17 cellular contexts compared by ENCODE assay signal in the genomic region with DNA sequence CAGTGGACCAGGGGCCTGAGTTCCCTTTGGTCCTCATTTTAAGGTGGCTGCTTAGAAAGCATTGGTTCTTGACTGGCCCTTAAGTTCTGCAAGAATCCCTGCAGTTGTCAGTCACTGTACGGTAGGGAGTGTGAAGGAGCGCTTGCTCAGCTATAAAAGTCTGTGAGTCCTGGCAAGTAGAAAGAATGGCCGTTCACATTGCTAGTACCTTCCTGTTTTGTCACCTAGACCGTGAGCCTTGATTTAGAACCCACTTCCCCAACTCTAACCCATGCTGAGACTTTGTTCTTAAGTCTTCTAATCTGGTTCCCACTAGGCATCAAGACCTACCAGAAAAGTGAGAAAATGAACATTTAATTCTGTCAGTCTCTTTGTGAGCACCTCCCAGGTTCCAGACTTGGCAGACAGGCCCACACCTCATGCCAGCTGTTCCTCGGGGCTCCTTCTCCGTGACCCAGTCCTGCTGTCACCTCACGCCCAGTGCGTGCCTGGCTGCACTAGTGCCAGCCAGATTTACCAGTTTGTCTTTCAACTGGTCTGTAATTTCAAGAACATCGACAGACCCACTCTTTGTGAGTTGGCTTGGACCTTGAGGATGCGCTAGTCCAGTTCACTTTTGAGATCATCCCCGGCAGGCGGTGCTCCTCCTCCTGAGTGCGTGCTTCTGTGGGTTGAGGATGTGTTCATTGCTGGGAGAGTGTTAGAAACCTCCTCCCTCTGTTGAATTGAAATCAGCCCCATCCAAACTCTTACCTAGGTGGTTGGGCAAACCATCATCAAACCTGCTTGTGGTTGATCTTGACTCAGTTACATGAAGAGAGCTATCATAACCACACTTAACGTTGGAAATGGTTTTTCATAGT.
DNase-seq lines count a peak whose midpoint lies in the region; ATAC-seq, FAIRE-seq and TF ChIP-seq lines count a peak whose summit lies in the region.
"Had no signal": no experiment of that assay in that cellular context is flagged by ENCODE, and none has a peak within 500 bp of the region (broad histone marks: within the 10 kb centered on the region; RNA-seq: fewer than 3 reads in every experiment).

No MANE protein-coding gene starts in this region.

- peak overlapping the region in 1 of 2 donors; percentile 63 for H3K27ac Mint-ChIP-seq in effector memory CD8-positive, alpha-beta T cell

- peaks cover 27 to 48% of the 10 kb centered on the region in 2 donors for H3K4me1 Mint-ChIP-seq in effector memory CD8-positive, alpha-beta T cell (ENCODE audit: low read depth in 2 of 2)

- H3K4me3 ChIP-seq in right lobe of liver (no peak overlapping the region), HepG2 (replicated peaks in 1 of 3; ENCODE audit: insufficient read depth in 1 of 3, low read depth in 2 of 3, low read length in 3 of 3) (no peak overlapping the region), OCI-LY1 (ENCODE audit: low read depth, low read length, poor library complexity, severe bottlenecking) (no peak overlapping the region), suprapubic skin (no peak overlapping the region)
- H3K4me3 ChIP-seq: BLaER1, prostate gland had no signal

- TF ChIP-seq EP300 in HepG2 (IDR thresholded peaks at IDR 0.05; ENCODE audit: low read depth in 2 of 2, low read length in 2 of 2) (no peak), HepG2 (CRISPR knock-in tag; IDR thresholded peaks at IDR 0.05; ENCODE audit: borderline replicate concordance) (no peak), suprapubic skin (IDR thresholded peaks at IDR 0.05) (no peak)

- peaks cover 0 to 18% (median 4%) of the 10 kb centered on the region in 4 donors for H3K4me1 ChIP-seq in right lobe of liver
- H3K4me1 ChIP-seq in HepG2 (ENCODE audit: insufficient read depth, low read length), result no peaks in the 10 kb centered on the region
- H3K4me1 ChIP-seq in OCI-LY1 (ENCODE audit: insufficient read depth, low read length, severe bottlenecking), result peaks cover 65% of the 10 kb centered on the region
- peaks cover 25% of the 10 kb centered on the region for H3K4me1 ChIP-seq in suprapubic skin
- H3K4me1 ChIP-seq: prostate gland had no signal

- TF ChIP-seq CTCF in right lobe of liver (IDR thresholded peaks at IDR 0.05), result no peak
- TF ChIP-seq CTCF in HepG2 (CRISPR knock-in tag; IDR thresholded peaks at IDR 0.05), result no peak
- no peak for TF ChIP-seq CTCF in OCI-LY1 (IDR thresholded peaks at IDR 0.05; ENCODE audit: low read length)
- TF ChIP-seq CTCF in suprapubic skin (IDR thresholded peaks at IDR 0.05), result no peak

- DNase-seq in right lobe of liver (no peak), HepG2 (ENCODE audit: low spot score) (no peak), suprapubic skin (ENCODE audit: low spot score in 2 of 2) (no peak), UCSD-AML1 (lab: John Stamatoyannopoulos, UW; ENCODE audit: unreplicated experiment) (no peak), NK-92 (lab: John Stamatoyannopoulos, UW; ENCODE audit: unreplicated experiment) (no peak)
- no peak for DNase-seq in effector memory CD8-positive, alpha-beta T cell
- peak; percentile 38 for DNase-seq in stimulated activated naive CD8-positive, alpha-beta T cell treated with anti-CD3 and anti-CD28 coated beads, Interleukin-15, Interleukin-2, amounts not matched to agents 100 U/mL and 50 U/mL, for 24 hours
- DNase-seq: NCI-H1105, NCI-H510A treated with DMSO at 0.1 percent for 48 hours had no signal

- no peaks in the 10 kb centered on the region for H3K9me2 ChIP-seq in OCI-LY1 (ENCODE audit: low read depth, low read length)

- no peak overlapping the region for H3K4me2 ChIP-seq in HepG2 (ENCODE audit: low read depth, low read length)
- H3K4me2 ChIP-seq in OCI-LY1 (ENCODE audit: low read length), result peak overlapping the region; percentile 42; the same call in 1 of the 2 replicates
- H3K4me2 ChIP-seq: BLaER1 had no signal

- H3K36me3 Mint-ChIP-seq in effector memory CD8-positive, alpha-beta T cell (ENCODE audit: insufficient read depth), result peaks cover 61% of the 10 kb centered on the region

- H2AFZ ChIP-seq in HepG2 (ENCODE audit: low read length) (no peak overlapping the region), OCI-LY1 (ENCODE audit: low read length) (no peak overlapping the region)

- no TSS peak for BruUV-seq in HepG2 (replicated peaks; lab: Mats Ljungman, UMichigan)

- 74% methylated on average over 9 of the region's 14 CpGs for WGBS in right lobe of liver (ENCODE audit: insufficient coverage, low coverage, low lambda C conversion rate, missing lambda C conversion rate)
- 98% methylated on average over 14 of the region's 14 CpGs for WGBS in HepG2 (ENCODE audit: low lambda C conversion rate)
- 66% methylated on average over 14 of the region's 14 CpGs for WGBS in suprapubic skin

- H3K79me2 ChIP-seq in HepG2 (ENCODE audit: insufficient read depth, low read length), result peaks cover 16% of the 10 kb centered on the region
- peaks cover 5% of the 10 kb centered on the region for H3K79me2 ChIP-seq in OCI-LY1 (ENCODE audit: insufficient read depth, low read length)

- 0 out of 2 replicates have a peak, but pooled peaks cover under 1% of the 10 kb centered on the region for H3F3A ChIP-seq in OCI-LY1 (ENCODE audit: insufficient read depth, low read length)

- no peak for TF ChIP-seq RAD21 in HepG2 (CRISPR knock-in tag; IDR thresholded peaks at IDR 0.05)

- H4K20me1 ChIP-seq in HepG2 (ENCODE audit: insufficient read depth, low read length) (peaks cover 9% of the 10 kb centered on the region), OCI-LY1 (ENCODE audit: insufficient read depth, low read length) (no peaks in the 10 kb centered on the region; the same call in 1 of the 2 replicates)

- no peak for TF ChIP-seq POLR2A in right lobe of liver (IDR thresholded peaks at IDR 0.05)
- TF ChIP-seq POLR2A in HepG2 (IDR thresholded peaks at IDR 0.05; ENCODE audit: insufficient read depth in 1 of 2, low read depth in 2 of 2, low read length in 2 of 2), result no peak
- no peak for TF ChIP-seq POLR2A in suprapubic skin (IDR thresholded peaks at IDR 0.05)

- CTCF ChIA-PET in HepG2 (lab: Yijun Ruan, JAX; ENCODE audit: low intra/inter-chr PET ratio, low total read pairs), result no interaction called here

- H3K9me3 ChIP-seq in right lobe of liver, result no peaks in the 10 kb centered on the region
- no peaks in the 10 kb centered on the region for H3K9me3 ChIP-seq in HepG2 (ENCODE audit: low read length)
- H3K9me3 ChIP-seq in OCI-LY1 (ENCODE audit: low read length), result no peaks in the 10 kb centered on the region
- H3K9me3 ChIP-seq in suprapubic skin, result no peaks in the 10 kb centered on the region
- H3K9me3 ChIP-seq: BLaER1, prostate gland had no signal

- in situ Hi-C loops in HepG2 (cut with HindIII; ENCODE audit: extremely low pct_ligation_motif_present, low pct_unique_long_range_greater_than_20kb), result no loop called here

- H3K9ac ChIP-seq in HepG2 (ENCODE audit: insufficient read depth, low read depth, low read length) (no peak overlapping the region), OCI-LY1 (ENCODE audit: low read length) (peak overlapping the region; percentile 22; the same call in 1 of the 2 replicates)
- H3K9ac ChIP-seq: BLaER1 had no signal

- no peaks in the 10 kb centered on the region for H3K27me3 Mint-ChIP-seq in effector memory CD8-positive, alpha-beta T cell

- H3K36me3 ChIP-seq in right lobe of liver (peaks cover 0 to 24% (median 9%) of the 10 kb centered on the region in 4 donors), HepG2 (replicated peaks in 1 of 2; ENCODE audit: control insufficient read depth in 1 of 2, insufficient read depth in 2 of 2, low read length in 2 of 2) (peaks cover 23 to 69% of the 10 kb centered on the region in 2 experiments), OCI-LY1 (ENCODE audit: insufficient read depth, low read length) (peaks cover 59% of the 10 kb centered on the region), suprapubic skin (peaks cover 30% of the 10 kb centered on the region)
- H3K36me3 ChIP-seq: prostate gland had no signal

- intact Hi-C loops in right lobe of liver (cut with DNase I), result loop anchor here in 1 of 2 donors (10.0 kb wide), 1 partner anchor 129 kb away; no protein-coding TSS in a partner anchor
- intact Hi-C loops in HepG2 (cut with micrococcal nuclease; ENCODE audit: unreplicated experiment), result loop anchor here (10.0 kb wide), 1 partner anchor 319 kb away; no protein-coding TSS in a partner anchor

- H3K27ac ChIP-seq in right lobe of liver, result no peak overlapping the region
- no peak overlapping the region for H3K27ac ChIP-seq in HepG2 (ENCODE audit: extremely low read length, insufficient read depth, low read length)
- H3K27ac ChIP-seq in OCI-LY1 (ENCODE audit: low read depth, low read length, poor library complexity, severe bottlenecking), result peak overlapping the region; percentile 67
- H3K27ac ChIP-seq in suprapubic skin, result no peak overlapping the region
- H3K27ac ChIP-seq: BLaER1, prostate gland, RWPE1 had no signal

- no peaks in the 10 kb centered on the region for H3K9me3 Mint-ChIP-seq in effector memory CD8-positive, alpha-beta T cell

- no peaks in the 10 kb centered on the region for H3K27me3 ChIP-seq in right lobe of liver
- H3K27me3 ChIP-seq in HepG2 (ENCODE audit: control insufficient read depth in 1 of 2, insufficient read depth in 2 of 2, low read length in 2 of 2), result no peaks in the 10 kb centered on the region
- no peaks in the 10 kb centered on the region for H3K27me3 ChIP-seq in OCI-LY1 (ENCODE audit: insufficient read depth, low read length)
- no peaks in the 10 kb centered on the region for H3K27me3 ChIP-seq in suprapubic skin
- H3K27me3 ChIP-seq: BLaER1 had no signal

- no peak for FAIRE-seq in HepG2 (lab: Jason Lieb, UNC)
- FAIRE-seq: colon, GM18507, TTC549 had no signal

- no peak overlapping the region for H3K4me3 Mint-ChIP-seq in effector memory CD8-positive, alpha-beta T cell

- ATAC-seq in right lobe of liver (peak in 3 of 4 donors; percentile 18 to 43 (median 24)), HepG2 (no peak)
- peak; percentile 19 for ATAC-seq in effector memory CD8-positive, alpha-beta T cell (replicated peaks)
- peak; percentile 87 for ATAC-seq in stimulated activated naive CD8-positive, alpha-beta T cell treated with anti-CD3 and anti-CD28 coated beads, Interleukin-15, Interleukin-2, amounts not matched to agents 100 U/mL and 50 U/mL, for 24 hours
- ATAC-seq: HCT116 had no signal

- POLR2A ChIA-PET in HepG2 (lab: Yijun Ruan, JAX), result no interaction called here

TF ChIP-seq in HepG2, 621 proteins besides CTCF, POLR2A, EP300 and RAD21 (continues in another document):
- TF ChIP-seq ZNF12 (CRISPR knock-in tag; IDR thresholded peaks at IDR 0.05), result no peak
- TF ChIP-seq, protein P1, sequence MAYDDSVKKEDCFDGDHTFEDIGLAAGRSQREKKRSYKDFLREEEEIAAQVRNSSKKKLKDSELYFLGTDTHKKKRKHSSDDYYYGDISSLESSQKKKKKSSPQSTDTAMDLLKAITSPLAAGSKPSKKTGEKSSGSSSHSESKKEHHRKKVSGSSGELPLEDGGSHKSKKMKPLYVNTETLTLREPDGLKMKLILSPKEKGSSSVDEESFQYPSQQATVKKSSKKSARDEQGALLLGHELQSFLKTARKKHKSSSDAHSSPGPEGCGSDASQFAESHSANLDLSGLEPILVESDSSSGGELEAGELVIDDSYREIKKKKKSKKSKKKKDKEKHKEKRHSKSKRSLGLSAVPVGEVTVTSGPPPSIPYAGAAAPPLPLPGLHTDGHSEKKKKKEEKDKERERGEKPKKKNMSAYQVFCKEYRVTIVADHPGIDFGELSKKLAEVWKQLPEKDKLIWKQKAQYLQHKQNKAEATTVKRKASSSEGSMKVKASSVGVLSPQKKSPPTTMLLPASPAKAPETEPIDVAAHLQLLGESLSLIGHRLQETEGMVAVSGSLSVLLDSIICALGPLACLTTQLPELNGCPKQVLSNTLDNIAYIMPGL (CRISPR knock-in tag; IDR thresholded peaks at IDR 0.05; ENCODE audit: borderline replicate concordance in 1 of 2, low read depth in 1 of 2), result no peak
